In the genomic region with DNA sequence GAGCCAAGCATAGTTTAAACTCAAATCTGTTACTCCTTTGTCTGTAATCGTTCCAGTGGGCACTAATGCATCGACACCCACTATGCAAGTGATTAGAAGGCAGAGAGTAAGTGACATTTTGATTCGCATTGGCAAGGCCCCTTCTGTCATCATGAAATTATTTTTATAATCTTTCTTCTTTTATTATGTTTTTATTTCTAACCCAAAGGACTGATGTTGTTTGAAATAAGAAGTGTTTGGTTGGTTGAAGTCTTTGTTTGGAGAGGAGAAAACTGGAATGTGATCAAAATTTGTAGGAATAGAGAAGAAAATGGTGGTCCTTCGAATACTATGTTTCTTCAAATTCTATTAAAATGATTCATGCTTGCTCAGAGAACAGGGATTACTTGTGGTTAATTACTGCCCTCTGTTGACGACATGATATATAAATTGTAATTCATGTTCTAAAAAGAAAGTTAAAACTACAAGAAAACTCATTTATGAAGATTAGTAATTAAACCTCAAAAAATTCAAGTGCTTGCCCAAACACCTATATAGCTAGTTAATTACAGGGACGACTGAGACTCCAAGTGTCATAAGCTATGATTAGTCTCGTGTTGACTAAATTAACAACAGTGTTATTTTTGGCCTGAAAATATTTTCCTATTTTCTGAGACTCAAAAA, we compare ENCODE assay signal across 8 cellular contexts. TPM values are rescaled to one million over a fixed set of nuclear protein-coding genes. Genes with fewer than 3 reads are reported as not detected.
DNase-seq lines count a peak whose midpoint lies in the region; ATAC-seq and TF ChIP-seq lines count a peak whose summit lies in the region.

No MANE protein-coding gene starts in this region.

- H3K9me3 ChIP-seq in HCT116 (ENCODE audit: control insufficient read depth in 1 of 2, insufficient read depth in 1 of 2, low read depth in 1 of 2, low read length in 2 of 2) = no peaks in the 10 kb centered on the region

- H3K9me2 ChIP-seq in HCT116 (ENCODE audit: insufficient read depth) = no peaks in the 10 kb centered on the region

- no peaks in the 10 kb centered on the region for H3K27me3 ChIP-seq in HCT116 (ENCODE audit: insufficient read depth, low read length)

- TF ChIP-seq RAD21 in HCT116 (IDR thresholded peaks at IDR 0.05; ENCODE audit: low read depth) = peak; percentile 91

- RAD21 ChIA-PET in HCT116 (lab: Charles Lee; ENCODE audit: low non-redundant PET in 1 of 2, low total read pairs in 2 of 2, uncharacterized antibody in 2 of 2, unreplicated experiment in 2 of 2) = interaction anchor here (0.6 to 3.9 kb wide), 4 partner anchors 79 to 718 kb away, joined by 3 to 42 read pairs (median 12); no protein-coding TSS in a partner anchor

- CTCF ChIA-PET in HCT116 (lab: Charles Lee) = interaction anchor here (1.0 to 10.8 kb wide), 26 partner anchors 10 to 1401 kb away, joined by 3 to 412 read pairs (median 6); a partner anchor contains a TSS

- H3K4me3 ChIP-seq in HCT116 (replicated peaks in 1 of 2; ENCODE audit: low read depth in 1 of 2, low read length in 2 of 2) (peak overlapping the region in 1 of 2 experiments; percentile 16; a peak in 1 of 4 replicates), cardiac fibroblast (replicated peaks in 1 of 2; ENCODE audit: low read depth in 2 of 2, low read length in 2 of 2) (peak overlapping the region in 1 of 2 donors; percentile 29)

- no peaks in the 10 kb centered on the region for H3K79me2 ChIP-seq in HCT116 (ENCODE audit: insufficient read depth, low read length)

- peaks cover 0 to 11% of the 10 kb centered on the region in 2 experiments; a peak in 2 of 4 replicates for H3K4me1 ChIP-seq in HCT116 (ENCODE audit: control insufficient read depth in 1 of 2, insufficient read depth in 2 of 2, low read length in 2 of 2)

- H2AFZ ChIP-seq in HCT116 (ENCODE audit: low read depth, low read length, poor library complexity, severe bottlenecking) = peak overlapping the region; percentile 98

- H3K27ac ChIP-seq in HCT116 (ENCODE audit: low read depth, low read length) = no peak overlapping the region

- no peak overlapping the region; the same call in 1 of the 2 replicates for H3K9ac ChIP-seq in HCT116 (ENCODE audit: low read length)

- H3K36me3 ChIP-seq in HCT116 (ENCODE audit: control insufficient read depth in 1 of 2, insufficient read depth in 2 of 2, low read length in 2 of 2) = no peaks in the 10 kb centered on the region

- TF ChIP-seq POLR2A in HCT116 (IDR thresholded peaks at IDR 0.05; ENCODE audit: borderline replicate concordance, extremely low read depth, insufficient read depth, insufficient read length) = no peak

- no TSS peak for BruUV-seq in HCT116 (replicated peaks; lab: Mats Ljungman, UMichigan)

- TF ChIP-seq CTCF in HCT116 (IDR thresholded peaks at IDR 0.05 in 2 of 3, conservative IDR thresholded peaks at IDR 0.05 in 1 of 3; ENCODE audit: borderline replicate concordance in 1 of 3, insufficient read depth in 1 of 3, low read depth in 2 of 3, low read length in 2 of 3) (peak in 2 of 3 experiments; percentile 57 to 88; a peak in 4 of 6 replicates), cardiac fibroblast (IDR thresholded peaks at IDR 0.05; ENCODE audit: low read depth, low read length) (peak; percentile 16)

- POLR2A ChIA-PET in HCT116 (lab: Charles Lee) = interaction anchor here (1.0 to 2.8 kb wide), 3 partner anchors 78 to 132 kb away, joined by 4 to 23 read pairs (median 4); a partner anchor contains a TSS

- no peaks in the 10 kb centered on the region for H4K20me1 ChIP-seq in HCT116 (ENCODE audit: insufficient read depth)

- intact Hi-C loops in HCT116 (cut with micrococcal nuclease) = loop anchor here (1.0 to 10.0 kb wide), 6 partner anchors 80 to 1832 kb away; no protein-coding TSS in a partner anchor

- DNase-seq in COLO829 (ENCODE audit: low spot score) (peak; percentile 27), HCT116 (ENCODE audit: low read depth, low spot score) (peak; percentile 69), NCI-H345 treated with DMSO at 0.1 percent for 48 hours (lab: John Stamatoyannopoulos, UW; ENCODE audit: unreplicated experiment) (peak; percentile 70), cardiac fibroblast (ENCODE audit: low read depth in 2 of 2) (peak; percentile 89 to 92), medulla oblongata (ENCODE audit: extremely low spot score) (peak; percentile 69), GF-D8 (lab: John Stamatoyannopoulos, UW) (no peak)
- no peak for DNase-seq in central memory CD4-positive, alpha-beta T cell

- ATAC-seq in HCT116 = peak; percentile 33
- no peak for ATAC-seq in HG02642 (IDR thresholded peaks at IDR 0.05; ENCODE audit: poor library complexity, unreplicated experiment)

- peak overlapping the region; percentile 62 for H3K4me2 ChIP-seq in HCT116 (ENCODE audit: low read length)

TF ChIP-seq in HCT116, 20 proteins besides CTCF, POLR2A, EP300 and RAD21:
- no peak for TF ChIP-seq EZH2phosphoT487 (IDR thresholded peaks at IDR 0.05; ENCODE audit: borderline replicate concordance)
- TF ChIP-seq CBX3 (IDR thresholded peaks at IDR 0.05; ENCODE audit: low read depth) = peak; percentile 68; the same call in 1 of the 2 replicates
- TF ChIP-seq SP1 (IDR thresholded peaks at IDR 0.05; ENCODE audit: low read depth) = peak; percentile 8; the same call in 1 of the 2 replicates
- TF ChIP-seq FOSL1 (IDR thresholded peaks at IDR 0.05; ENCODE audit: low read depth) = peak; percentile 47
- TF ChIP-seq JUND (IDR thresholded peaks at IDR 0.05) = peak; percentile 28; the same call in 1 of the 2 replicates

RNA-seq across cellular contexts. Expression of a gene that starts 26.4 kb away (rescaled TPM):
- total RNA-seq in HCT116 (2021; ENCODE audit: unreplicated experiment) = 29.1 TPM
- polyA plus RNA-seq in HCT116 (2012) = 6.9 and 8.7 TPM in 2 replicates

Comparison
In these comparisons a context has a peak if more than half of its experiments do, and no peak if none do; other contexts are left out.
1. DNase-seq: peak in COLO829 (single experiment), HCT116 (single experiment), NCI-H345 treated with DMSO at 0.1 percent for 48 hours (single experiment), cardiac fibroblast (2 of 2) and medulla oblongata (single experiment); none in central memory CD4-positive, alpha-beta T cell (single experiment) and GF-D8 (single experiment).